In the genomic region with DNA sequence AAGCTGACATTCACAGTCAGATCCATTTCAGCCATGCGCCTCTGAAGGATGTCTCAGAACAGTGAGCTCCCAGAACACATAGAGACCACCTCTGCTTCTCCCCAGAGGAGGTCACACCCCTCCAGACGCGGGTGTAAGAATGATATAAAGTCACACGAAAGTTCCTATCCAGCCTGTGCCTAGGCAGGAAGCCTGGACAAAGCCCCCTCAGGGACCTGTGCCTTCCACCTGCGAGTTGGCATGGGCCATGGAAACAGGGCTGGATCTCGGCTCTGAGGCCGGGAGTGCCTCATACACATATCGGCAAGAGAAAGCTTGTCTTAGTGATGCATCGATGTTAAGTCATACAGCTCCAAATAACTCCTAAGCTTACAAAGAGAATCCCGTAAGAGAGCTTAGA, we compare ENCODE assay signal across 29 cellular contexts. TPM values are rescaled to one million over a fixed set of nuclear protein-coding genes. Genes with fewer than 3 reads are reported as not detected.
"Had no signal": no experiment of that assay in that cellular context is flagged by ENCODE, and none has a peak within 500 bp of the region (broad histone marks: within the 10 kb centered on the region; RNA-seq: fewer than 3 reads in every experiment).

No MANE protein-coding gene starts in this region.

- H3K27me3 ChIP-seq: ascending aorta had no signal

- H3K27ac ChIP-seq: adrenal gland, ascending aorta, cardiac muscle cell, colonic mucosa, dorsolateral prefrontal cortex, gastroesophageal sphincter, hepatocyte, lower lobe of right lung, parathyroid adenoma, psoas muscle, sigmoid colon, suprapubic skin, tibial nerve had no signal

- H3K4me1 ChIP-seq: colonic mucosa had no signal

- H3K4me3 ChIP-seq: adrenal gland, ascending aorta, cardiac muscle cell, colonic mucosa, dorsolateral prefrontal cortex, gastroesophageal sphincter, hepatocyte, lower lobe of right lung, psoas muscle, sigmoid colon, suprapubic skin, tibial nerve had no signal

- DNase-seq: activated B cell treated with CpG ODN at 0.5 μM for 24 hours; activated CD4-positive, alpha-beta T cell treated with anti-CD3 and anti-CD28 coated beads, Interleukin-2, amount 50 U/mL, for 1 hour; activated naive CD4-positive, alpha-beta T cell treated with anti-CD3 and anti-CD28 coated beads for 36 hours; activated naive CD8-positive, alpha-beta T cell treated with anti-CD3 and anti-CD28 coated beads for 36 hours; activated T-cell treated with anti-CD3 and anti-CD28 coated beads, Interleukin-2, amount 50 U/mL, for 72 hours; cerebellar nuclear complex; colonic mucosa; dorsolateral prefrontal cortex; effector memory CD4-positive, alpha-beta T cell; erythroblast; lower lobe of right lung; mesenchymal stem cell; naive thymus-derived CD8-positive, alpha-beta T cell; nucleus accumbens; sigmoid colon; small intestine; stimulated activated CD4-positive, alpha-beta T cell treated with anti-CD3 and anti-CD28 coated beads, Interleukin-2, amount 100 ng/mL, for 24 hours; stimulated activated naive B cell treated with anti-CD40 and anti-IgM and Interleukin-4, amounts not matched to agents 10 μg/mL and 1 μg/mL and 100 μg/mL, for 72 hours; T-helper 2 cell had no signal

- H3K36me3 ChIP-seq: adrenal gland, cardiac muscle cell, colonic mucosa, lower lobe of right lung, suprapubic skin, tibial nerve had no signal

- H3K9me3 ChIP-seq: adrenal gland, ascending aorta, colonic mucosa, gastroesophageal sphincter, lower lobe of right lung, psoas muscle, sigmoid colon, suprapubic skin, tibial nerve had no signal

RNA-seq across cellular contexts. Expression of a gene that starts 5.0 kb away (rescaled TPM):
- total RNA-seq: activated B cell treated with CpG ODN at 0.5 μM for 24 hours; activated naive CD8-positive, alpha-beta T cell treated with anti-CD3 and anti-CD28 coated beads for 36 hours; kidney epithelial cell had no signal
